In genomic region chr3:9890249-9891071, GRCh38 we compare ENCODE assay signal across 8 cellular contexts. TPM values are rescaled to one million over a fixed set of nuclear protein-coding genes. Genes with fewer than 3 reads are reported as not detected.
DNase-seq lines count a peak whose midpoint lies in the region; ATAC-seq and TF ChIP-seq lines count a peak whose summit lies in the region.

JAGN1 (plus strand) TSS chr3:9890610; CDS start chr3:9890723, 113 bp downstream.

- H3K36me3 ChIP-seq in prostate gland, result peaks cover 0 to 9% of the 10 kb centered on the region in 2 donors
- peaks cover 11% of the 10 kb centered on the region for H3K36me3 ChIP-seq in upper lobe of right lung

- peak; percentile 89 for TF ChIP-seq POLR2A in prostate gland (IDR thresholded peaks at IDR 0.05)

- TF ChIP-seq CTCF in GM13976 (IDR thresholded peaks at IDR 0.05; ENCODE audit: borderline replicate concordance, control extremely low read depth, extremely low read depth, insufficient read depth, missing control alignments) (peak; percentile 1), prostate gland (IDR thresholded peaks at IDR 0.05) (peak in 1 of 4 experiments; percentile 14), upper lobe of right lung (IDR thresholded peaks at IDR 0.05) (peak; percentile 13)

- H3K4me3 ChIP-seq in prostate gland (peak within 1 kb of the TSS; percentile 92), upper lobe of right lung (peak within 1 kb of the TSS; percentile 94)

- H3K4me1 ChIP-seq in prostate gland (replicated peaks), result no peaks in the 10 kb centered on the region
- H3K4me1 ChIP-seq in upper lobe of right lung, result peaks cover 4% of the 10 kb centered on the region

- H3K27me3 ChIP-seq in prostate gland (replicated peaks; ENCODE audit: insufficient read depth) (no peaks in the 10 kb centered on the region), upper lobe of right lung (no peaks in the 10 kb centered on the region)

- H3K27ac ChIP-seq in prostate gland (peak within 1 kb of the TSS; percentile 94 to 95), upper lobe of right lung (peak within 1 kb of the TSS; percentile 97)

- H3K9me3 ChIP-seq in prostate gland, result no peaks in the 10 kb centered on the region
- no peaks in the 10 kb centered on the region for H3K9me3 ChIP-seq in upper lobe of right lung

- in situ Hi-C loops in GM13976 (cut with MboI; ENCODE audit: low sequenced_read_pairs, unreplicated experiment), result no loop called here

- intact Hi-C loops in left ventricle myocardium superior (cut with micrococcal nuclease), result no loop called here
- intact Hi-C loops in prostate gland (cut with DNase I), result loop anchor here (2.0 kb wide), 1 partner anchor 24 kb away; no protein-coding TSS in a partner anchor
- intact Hi-C loops in upper lobe of right lung (cut with DNase I), result no loop called here

- DNase-seq in GM13976 (ENCODE audit: low spot score), result peak; percentile 96
- DNase-seq in NCI-H1417 (lab: John Stamatoyannopoulos, UW), result peak; percentile 81 to 86 (median 81)
- peak; percentile 82 to 91 (median 86) for DNase-seq in T-helper 2 cell
- peak; percentile 31 to 93 (median 83) for DNase-seq in amygdala (lab: John Stamatoyannopoulos, UW)
- peak; percentile 93 for DNase-seq in left ventricle myocardium superior
- peak; percentile 84 for DNase-seq in prostate gland (ENCODE audit: low spot score)
- peak; percentile 95 for DNase-seq in upper lobe of right lung

- under 1% methylated on average over 55 of the region's 62 CpGs for WGBS in prostate gland

- ATAC-seq in HG02759 (IDR thresholded peaks at IDR 0.05; ENCODE audit: unreplicated experiment) (peak; percentile 85), left ventricle myocardium superior (peak; percentile 99), upper lobe of right lung (peak; percentile 99)

RNA-seq across cellular contexts. Expression of gene JAGN1, which starts in this region (rescaled TPM):
- 18.4 TPM for total RNA-seq in left ventricle myocardium superior
- 10 to 100 TPM; 37.0 to 61.5 TPM for total RNA-seq in prostate gland
- total RNA-seq in upper lobe of right lung, result 28.7 TPM

Comparison
In these comparisons a context has a peak if more than half of its experiments do, and no peak if none do; other contexts are left out.
1. Peak in every context shown above with its lines: DNase-seq, ATAC-seq, H3K4me3 ChIP-seq and H3K27ac ChIP-seq.